1 cellular context compared by ENCODE assay signal in genomic region chr5:176362098-176362442, GRCh38.
TF ChIP-seq lines count a peak whose summit lies in the region.

No MANE protein-coding gene starts in this region.

TF ChIP-seq in K562, 482 proteins besides CTCF, POLR2A, EP300 and RAD21:
- TF ChIP-seq CBFB (CRISPR knock-in tag; IDR thresholded peaks at IDR 0.05) (peak; percentile 78; the same call in 1 of the 2 replicates), HBP1 (CRISPR knock-in tag; IDR thresholded peaks at IDR 0.05) (0 out of 2 replicates have a peak, but pooled peaks have one; percentile 35), ZSCAN32 (CRISPR knock-in tag; IDR thresholded peaks at IDR 0.05) (0 out of 2 replicates have a peak, but pooled peaks have one; percentile 11), TEAD4 (IDR thresholded peaks at IDR 0.05; ENCODE audit: low read length) (no peak), TEAD4 (CRISPR knock-in tag; IDR thresholded peaks at IDR 0.05; ENCODE audit: borderline replicate concordance) (no peak), NFRKB (IDR thresholded peaks at IDR 0.05; ENCODE audit: low read depth) (no peak), ZNF311 (CRISPR knock-in tag; IDR thresholded peaks at IDR 0.05) (0 out of 2 replicates have a peak, but pooled peaks have one; percentile 15), ZNF347 (CRISPR knock-in tag; IDR thresholded peaks at IDR 0.05; ENCODE audit: low read depth) (0 out of 2 replicates have a peak, but pooled peaks have one; percentile 14), ETV1 (tag; conservative IDR thresholded peaks at IDR 0.05; ENCODE audit: low read depth) (0 out of 2 replicates have a peak, but pooled peaks have one; percentile 17), ELF4 (CRISPR knock-in tag; IDR thresholded peaks at IDR 0.05) (0 out of 2 replicates have a peak, but pooled peaks have one; percentile 21), TCF15 (CRISPR knock-in tag; IDR thresholded peaks at IDR 0.05) (0 out of 2 replicates have a peak, but pooled peaks have one; percentile 15), SPI1 (IDR thresholded peaks at IDR 0.05; ENCODE audit: borderline replicate concordance, low read depth, low read length) (0 out of 2 replicates have a peak, but pooled peaks have one; percentile 23), ZKSCAN1 (IDR thresholded peaks at IDR 0.05; ENCODE audit: low read depth, low read length) (0 out of 2 replicates have a peak, but pooled peaks have one; percentile 1), ELK3 (CRISPR knock-in tag; IDR thresholded peaks at IDR 0.05) (no peak), RBM39 (optimal IDR thresholded peaks at IDR 0.05; ENCODE audit: low read depth, low read length) (no peak), XRCC5 (IDR thresholded peaks at IDR 0.05; ENCODE audit: low read depth, low read length) (0 out of 2 replicates have a peak, but pooled peaks have one; percentile 4), NFXL1 (CRISPR knock-in tag; IDR thresholded peaks at IDR 0.05) (no peak), MTA1 (IDR thresholded peaks at IDR 0.05; ENCODE audit: borderline replicate concordance) (0 out of 2 replicates have a peak, but pooled peaks have one; percentile 10), PATZ1 (CRISPR knock-in tag; IDR thresholded peaks at IDR 0.05; ENCODE audit: borderline replicate concordance) (no peak), PKNOX1 (IDR thresholded peaks at IDR 0.05) (peak; percentile 65)
